In the genomic region with DNA sequence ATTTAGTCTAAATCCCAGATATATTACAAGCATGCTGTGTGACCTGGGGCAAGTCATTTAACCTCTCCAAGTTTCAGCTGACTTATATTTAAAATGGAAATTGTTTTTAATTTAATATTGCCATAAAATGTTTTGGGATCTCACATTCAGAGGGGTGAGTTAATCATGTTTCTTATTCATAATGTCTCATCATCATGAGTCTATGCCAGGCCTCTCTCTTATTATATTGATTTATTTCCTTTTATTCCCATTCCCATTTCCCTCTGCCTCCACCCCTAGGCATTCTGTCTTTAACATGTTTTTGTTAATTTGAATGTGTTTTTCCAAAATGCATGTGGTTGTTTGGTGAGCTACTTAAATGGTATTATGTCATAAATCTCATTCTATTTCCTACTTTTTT, we compare ENCODE assay signal across 19 cellular contexts. TPM values are rescaled to one million over a fixed set of nuclear protein-coding genes. Genes with fewer than 3 reads are reported as not detected.
A peak's percentile ranks its signal among the peaks of the same experiment; 100 is the strongest.
DNase-seq lines count a peak whose midpoint lies in the region; ATAC-seq, FAIRE-seq and TF ChIP-seq lines count a peak whose summit lies in the region.
"Had no signal": no experiment of that assay in that cellular context is flagged by ENCODE, and none has a peak within 500 bp of the region (broad histone marks: within the 10 kb centered on the region; RNA-seq: fewer than 3 reads in every experiment).

No MANE protein-coding gene starts in this region.

- no peaks in the 10 kb centered on the region for H3K27me3 Mint-ChIP-seq in HFFc6 (ENCODE audit: insufficient read depth)
- peaks cover 39% of the 10 kb centered on the region for H3K27me3 Mint-ChIP-seq in astrocyte (ENCODE audit: low read depth, unreplicated experiment)

- H3K4me3 Mint-ChIP-seq in HFFc6 (no peak overlapping the region), astrocyte (ENCODE audit: unreplicated experiment) (no peak overlapping the region)
- H3K4me3 Mint-ChIP-seq: CD8-positive, alpha-beta T cell; GM23338 had no signal

- H3K9ac ChIP-seq in astrocyte (ENCODE audit: low read length) (no peak overlapping the region), mesendoderm (ENCODE audit: low read length) (no peak overlapping the region)

- no peak overlapping the region for H3K56ac ChIP-seq in mesendoderm (ENCODE audit: low read length)

- H3K27ac Mint-ChIP-seq in HFFc6 (peak overlapping the region; percentile 3; the same call in 1 of the 2 replicates), astrocyte (ENCODE audit: unreplicated experiment) (peak overlapping the region; percentile 7)
- H3K27ac Mint-ChIP-seq: CD8-positive, alpha-beta T cell; GM23338 had no signal

- H2AFZ ChIP-seq in astrocyte (ENCODE audit: low read depth, low read length) (no peak overlapping the region), osteoblast (ENCODE audit: low read length) (no peak overlapping the region)
- H2AFZ ChIP-seq: GM23338 had no signal

- no peak overlapping the region for H4K5ac ChIP-seq in mesendoderm (ENCODE audit: low read length)

- no peak overlapping the region for H2BK120ac ChIP-seq in mesendoderm (ENCODE audit: low read depth, low read length)

- H3K4me1 Mint-ChIP-seq in HFFc6 (ENCODE audit: low read depth) (peaks cover 51% of the 10 kb centered on the region), astrocyte (ENCODE audit: low read depth, unreplicated experiment) (peaks cover 18% of the 10 kb centered on the region)

- H3K27me3 ChIP-seq in astrocyte (ENCODE audit: insufficient read depth, low read length) (no peaks in the 10 kb centered on the region), osteoblast (ENCODE audit: insufficient read depth, low read length) (no peaks in the 10 kb centered on the region), mesendoderm (ENCODE audit: insufficient read depth, low read length, poor library complexity) (peaks cover 16% of the 10 kb centered on the region)

- no peak for ATAC-seq in HG03159 (IDR thresholded peaks at IDR 0.05; ENCODE audit: unreplicated experiment)
- ATAC-seq: CD8-positive, alpha-beta T cell; GM23338; K562 had no signal

- no peaks in the 10 kb centered on the region for H4K20me1 ChIP-seq in astrocyte (ENCODE audit: insufficient read depth, low read length)
- H4K20me1 ChIP-seq in osteoblast (ENCODE audit: insufficient read depth, low read length), result no peaks in the 10 kb centered on the region

- peaks cover 12% of the 10 kb centered on the region for H3K36me3 Mint-ChIP-seq in HFFc6 (ENCODE audit: low read depth)
- peaks cover 2% of the 10 kb centered on the region for H3K36me3 Mint-ChIP-seq in astrocyte (ENCODE audit: low read depth, unreplicated experiment)
- H3K36me3 Mint-ChIP-seq: CD8-positive, alpha-beta T cell had no signal

- no peak overlapping the region for H3K4ac ChIP-seq in mesendoderm (ENCODE audit: low read depth, low read length)

- no peak overlapping the region for H3K27ac ChIP-seq in astrocyte (ENCODE audit: low read depth, low read length)
- no peak overlapping the region for H3K27ac ChIP-seq in osteoblast (ENCODE audit: low read depth, low read length)
- no peak overlapping the region for H3K27ac ChIP-seq in mesendoderm (ENCODE audit: low read depth, low read length)
- H3K27ac ChIP-seq: C4-2B, HL-60 had no signal

- H3K9me3 Mint-ChIP-seq in HFFc6 (no peaks in the 10 kb centered on the region), astrocyte (ENCODE audit: unreplicated experiment) (peaks cover 9% of the 10 kb centered on the region)
- H3K9me3 Mint-ChIP-seq: CD8-positive, alpha-beta T cell; GM23338 had no signal

- no peak overlapping the region for H2AK5ac ChIP-seq in mesendoderm (ENCODE audit: low read length)

- TF ChIP-seq CTCF in HFFc6 (IDR thresholded peaks at IDR 0.05) (no peak), astrocyte (IDR thresholded peaks at IDR 0.05; ENCODE audit: insufficient read depth, low read depth, low read length) (no peak), osteoblast (IDR thresholded peaks at IDR 0.05; ENCODE audit: extremely low read depth, low read depth, low read length) (no peak)

- H3K79me1 ChIP-seq in mesendoderm (ENCODE audit: low read length), result no peaks in the 10 kb centered on the region

- H3K4me3 ChIP-seq in astrocyte (ENCODE audit: insufficient read depth, low read depth, low read length) (no peak overlapping the region), osteoblast (ENCODE audit: insufficient read depth, low read length) (no peak overlapping the region), mesendoderm (ENCODE audit: low read length) (no peak overlapping the region)
- H3K4me3 ChIP-seq: GM23338, K562 had no signal

- DNase-seq in ELR (ENCODE audit: low read depth) (peak; percentile 50), HFFc6 (no peak), astrocyte (ENCODE audit: low read depth) (no peak), osteoblast (ENCODE audit: insufficient read length, low spot score, missing footprints) (peak; percentile 88), CD1c-positive myeloid dendritic cell (ENCODE audit: extremely low spot score) (no peak), mesendoderm (no peak), DMS 273 (lab: John Stamatoyannopoulos, UW; ENCODE audit: unreplicated experiment) (no peak)
- DNase-seq: BE2C; CD8-positive, alpha-beta T cell; COR-L47; DND-41; GF-D8; H7 had no signal

- no peak overlapping the region for H4K8ac ChIP-seq in mesendoderm (ENCODE audit: low read depth, low read length)

- H3K79me2 ChIP-seq in astrocyte (ENCODE audit: insufficient read depth, low read length) (no peaks in the 10 kb centered on the region), osteoblast (ENCODE audit: insufficient read depth, low read length) (no peaks in the 10 kb centered on the region), mesendoderm (ENCODE audit: control insufficient read depth, insufficient read depth, low read length) (no peaks in the 10 kb centered on the region)

- no peak overlapping the region for H3K23ac ChIP-seq in mesendoderm (ENCODE audit: low read length)

- no peaks in the 10 kb centered on the region for H3K36me3 ChIP-seq in astrocyte (ENCODE audit: insufficient read depth, low read length)
- no peaks in the 10 kb centered on the region for H3K36me3 ChIP-seq in osteoblast (ENCODE audit: insufficient read depth, low read length)
- no peaks in the 10 kb centered on the region for H3K36me3 ChIP-seq in mesendoderm (ENCODE audit: control insufficient read depth, insufficient read depth, low read length)
- H3K36me3 ChIP-seq: BE2C had no signal

- H3K18ac ChIP-seq in mesendoderm (ENCODE audit: low read length), result no peak overlapping the region

- no peak overlapping the region for H2BK5ac ChIP-seq in mesendoderm (ENCODE audit: low read length)

- H3K9me3 ChIP-seq in astrocyte (ENCODE audit: insufficient read depth, low read depth, low read length) (no peaks in the 10 kb centered on the region), osteoblast (ENCODE audit: low read depth, low read length) (no peaks in the 10 kb centered on the region)
- H3K9me3 ChIP-seq: BE2C had no signal

- H3K4me2 ChIP-seq in astrocyte (ENCODE audit: low read length), result no peak overlapping the region
- H3K4me2 ChIP-seq in osteoblast (ENCODE audit: insufficient read depth, low read length), result no peak overlapping the region
- H3K4me2 ChIP-seq in mesendoderm (ENCODE audit: low read length), result no peak overlapping the region
- H3K4me2 ChIP-seq: GM23338 had no signal

- FAIRE-seq in astrocyte (lab: Jason Lieb, UNC), result no peak
- FAIRE-seq: D721Med, K562 had no signal

- H3K4me1 ChIP-seq in astrocyte (ENCODE audit: insufficient read depth, low read length), result peaks cover 27% of the 10 kb centered on the region
- peaks cover 33% of the 10 kb centered on the region for H3K4me1 ChIP-seq in osteoblast (ENCODE audit: insufficient read depth, low read length)
- H3K4me1 ChIP-seq in mesendoderm (ENCODE audit: control insufficient read depth, low read depth, low read length), result no peaks in the 10 kb centered on the region
- H3K4me1 ChIP-seq: BE2C had no signal

- no peak overlapping the region for H2BK15ac ChIP-seq in mesendoderm (replicated peaks; ENCODE audit: low read depth)

RNA-seq across cellular contexts. Expression of gene TTC1, which starts 39.0 kb away (rescaled TPM):
- total RNA-seq in HFFc6 (2021; fragmentation: NEBNext Ultra II Directional; extraction: Animal tissue kit (Norgen Biotek cat#: 25700)), result 10 to 100 TPM; 63.9 to 76.0 (median 70.6) TPM
- total RNA-seq in astrocyte (53.9 and 61.2 TPM in 2 replicates), osteoblast (43.9 and 49.9 TPM in 2 replicates)
- polyA plus RNA-seq in mesendoderm (2013, experiment 1 of 2), result 96.8 TPM
- polyA plus RNA-seq in mesendoderm (2013, experiment 2 of 2), result 98.8 TPM

RNA-seq across cellular contexts. Expression of gene ADRA1B, which starts 53.7 kb away (rescaled TPM):
- total RNA-seq in HFFc6 (2021; fragmentation: NEBNext Ultra II Directional; extraction: Animal tissue kit (Norgen Biotek cat#: 25700)), result under 1 TPM; 0.17 to 0.57 (median 0.38) TPM
- total RNA-seq in astrocyte, result 1.4 and 1.9 TPM in 2 replicates
- 0.29 and 0.36 TPM in 2 replicates for total RNA-seq in osteoblast
- 0.08 TPM for polyA plus RNA-seq in mesendoderm (2013, experiment 1 of 2)
- polyA plus RNA-seq in mesendoderm (2013, experiment 2 of 2), result 0.10 TPM
- total RNA-seq: CD8-positive, alpha-beta T cell; GM23338; K562 had no signal
- polyA plus RNA-seq: GM23338, K562 had no signal

Comparison
In these comparisons a context has a peak if more than half of its experiments do, and no peak if none do; other contexts are left out.
1. DNase-seq: peak in ELR (single experiment) and osteoblast (single experiment); none in HFFc6 (single experiment), astrocyte (single experiment), CD1c-positive myeloid dendritic cell (single experiment), mesendoderm (single experiment) and DMS 273 (single experiment).